ENCODE assay signal across 8 cellular contexts in the genomic region with DNA sequence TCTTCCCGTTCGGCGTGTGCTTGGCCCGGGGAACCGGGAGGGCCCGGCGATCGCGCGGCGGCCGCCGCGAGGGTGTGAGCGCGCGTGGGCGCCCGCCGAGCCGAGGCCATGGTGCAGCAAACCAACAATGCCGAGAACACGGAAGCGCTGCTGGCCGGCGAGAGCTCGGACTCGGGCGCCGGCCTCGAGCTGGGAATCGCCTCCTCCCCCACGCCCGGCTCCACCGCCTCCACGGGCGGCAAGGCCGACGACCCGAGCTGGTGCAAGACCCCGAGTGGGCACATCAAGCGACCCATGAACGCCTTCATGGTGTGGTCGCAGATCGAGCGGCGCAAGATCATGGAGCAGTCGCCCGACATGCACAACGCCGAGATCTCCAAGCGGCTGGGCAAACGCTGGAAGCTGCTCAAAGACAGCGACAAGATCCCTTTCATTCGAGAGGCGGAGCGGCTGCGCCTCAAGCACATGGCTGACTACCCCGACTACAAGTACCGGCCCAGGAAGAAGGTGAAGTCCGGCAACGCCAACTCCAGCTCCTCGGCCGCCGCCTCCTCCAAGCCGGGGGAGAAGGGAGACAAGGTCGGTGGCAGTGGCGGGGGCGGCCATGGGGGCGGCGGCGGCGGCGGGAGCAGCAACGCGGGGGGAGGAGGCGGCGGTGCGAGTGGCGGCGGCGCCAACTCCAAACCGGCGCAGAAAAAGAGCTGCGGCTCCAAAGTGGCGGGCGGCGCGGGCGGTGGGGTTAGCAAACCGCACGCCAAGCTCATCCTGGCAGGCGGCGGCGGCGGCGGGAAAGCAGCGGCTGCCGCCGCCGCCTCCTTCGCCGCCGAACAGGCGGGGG. TPM values are rescaled to one million over a fixed set of nuclear protein-coding genes. Genes with fewer than 3 reads are reported as not detected.
A peak's percentile ranks its signal among the peaks of the same experiment; 100 is the strongest.
DNase-seq lines count a peak whose midpoint lies in the region; ATAC-seq and TF ChIP-seq lines count a peak whose summit lies in the region.

No MANE protein-coding gene starts in this region.

- peaks cover 61% of the 10 kb centered on the region for H4K20me1 ChIP-seq in Loucy (ENCODE audit: insufficient read depth, low read length, poor library complexity, severe bottlenecking)

- peaks cover 56% of the 10 kb centered on the region for H3K27me3 Mint-ChIP-seq in activated CD4-positive, alpha-beta memory T cell treated with anti-CD3 and anti-CD28 coated beads, Interleukin-2, amount 10 ng/mL, durations not matched to agents 7 days and 5 days

- DNase-seq in G401 (ENCODE audit: low spot score) (peak; percentile 74), epithelial cell of prostate (ENCODE audit: low read depth, low spot score) (no peak), midbrain (lab: John Stamatoyannopoulos, UW) (peak; percentile 67)
- DNase-seq in activated CD4-positive, alpha-beta memory T cell treated with anti-CD3 and anti-CD28 coated beads, Interleukin-2, amount 10 ng/mL, durations not matched to agents 7 days and 5 days = peak; percentile 39

- H3K4me2 ChIP-seq in Loucy (ENCODE audit: low read depth, low read length, poor library complexity, severe bottlenecking) = peak overlapping the region; percentile 36

- H3K27ac ChIP-seq in epithelial cell of prostate (peak overlapping the region; percentile 85), stomach smooth muscle (ENCODE audit: low read length) (peak overlapping the region; percentile 67)

- H3K9ac ChIP-seq in Loucy (ENCODE audit: low read depth, low read length, poor library complexity, severe bottlenecking) (peak overlapping the region; percentile 98), stomach smooth muscle (ENCODE audit: low read length in 2 of 2) (peak overlapping the region; percentile 60 to 68)

- POLR2A ChIA-PET in activated CD4-positive, alpha-beta memory T cell treated with anti-CD3 and anti-CD28 coated beads, Interleukin-2, amount 10 ng/mL, durations not matched to agents 7 days and 5 days (lab: Charles Lee) = no interaction called here

- peak overlapping the region; percentile 66 for H3K27ac Mint-ChIP-seq in activated CD4-positive, alpha-beta memory T cell treated with anti-CD3 and anti-CD28 coated beads, Interleukin-2, amount 10 ng/mL, durations not matched to agents 7 days and 5 days

- peaks cover 12% of the 10 kb centered on the region for H3K36me3 Mint-ChIP-seq in activated CD4-positive, alpha-beta memory T cell treated with anti-CD3 and anti-CD28 coated beads, Interleukin-2, amount 10 ng/mL, durations not matched to agents 7 days and 5 days (ENCODE audit: low read depth)

- H3F3A ChIP-seq in Loucy (ENCODE audit: low read depth) = peaks cover 9% of the 10 kb centered on the region; the same call in 1 of the 2 replicates

- peak; percentile 16 for ATAC-seq in GM21723 (IDR thresholded peaks at IDR 0.05; ENCODE audit: unreplicated experiment)
- ATAC-seq in HG03565 (IDR thresholded peaks at IDR 0.05; ENCODE audit: unreplicated experiment) = no peak

- H2AFZ ChIP-seq in Loucy (ENCODE audit: low read length) = no peak overlapping the region

- CTCF ChIA-PET in activated CD4-positive, alpha-beta memory T cell treated with anti-CD3 and anti-CD28 coated beads, Interleukin-2, amount 10 ng/mL, durations not matched to agents 7 days and 5 days (lab: Charles Lee) = no interaction called here

- H3K27me3 ChIP-seq in Loucy (ENCODE audit: insufficient read depth, low read length, poor library complexity, severe bottlenecking) (peaks cover 44% of the 10 kb centered on the region), stomach smooth muscle (ENCODE audit: control insufficient read depth in 1 of 2, insufficient read depth in 2 of 2, low read length in 2 of 2) (no peaks in the 10 kb centered on the region)

- H3K4me1 ChIP-seq in Loucy (ENCODE audit: insufficient read depth, low read length, poor library complexity, severe bottlenecking) (peaks cover 31% of the 10 kb centered on the region), stomach smooth muscle (ENCODE audit: control insufficient read depth, insufficient read depth, low read length) (peaks cover 6% of the 10 kb centered on the region)

- peaks cover 38% of the 10 kb centered on the region for H3K36me3 ChIP-seq in Loucy (ENCODE audit: insufficient read depth, low read length)
- no peaks in the 10 kb centered on the region for H3K36me3 ChIP-seq in stomach smooth muscle (ENCODE audit: control insufficient read depth in 2 of 2, insufficient read depth in 2 of 2, low read length in 2 of 2)

- H3K9me3 ChIP-seq in Loucy (ENCODE audit: insufficient read depth, low read depth, low read length) = no peaks in the 10 kb centered on the region
- H3K9me3 ChIP-seq in stomach smooth muscle (ENCODE audit: control insufficient read depth in 2 of 2, low read length in 2 of 2) = no peaks in the 10 kb centered on the region

- H3K4me3 ChIP-seq in Loucy (ENCODE audit: low read length, poor library complexity, severe bottlenecking) (peak overlapping the region; percentile 94), stomach smooth muscle (ENCODE audit: low read length in 2 of 2) (peak overlapping the region; percentile 91 to 92)

- H3K9me2 ChIP-seq in Loucy (replicated peaks; ENCODE audit: low read depth, low read length) = no peaks in the 10 kb centered on the region

- peaks cover 22% of the 10 kb centered on the region for H3K4me1 Mint-ChIP-seq in activated CD4-positive, alpha-beta memory T cell treated with anti-CD3 and anti-CD28 coated beads, Interleukin-2, amount 10 ng/mL, durations not matched to agents 7 days and 5 days

- TF ChIP-seq CTCF in Loucy (conservative IDR thresholded peaks at IDR 0.05; ENCODE audit: low read length) = no peak

- peaks cover 89% of the 10 kb centered on the region for H3K79me2 ChIP-seq in Loucy (ENCODE audit: insufficient read depth, low read length)

- no peaks in the 10 kb centered on the region for H3K9me3 Mint-ChIP-seq in activated CD4-positive, alpha-beta memory T cell treated with anti-CD3 and anti-CD28 coated beads, Interleukin-2, amount 10 ng/mL, durations not matched to agents 7 days and 5 days

- H3K4me3 Mint-ChIP-seq in activated CD4-positive, alpha-beta memory T cell treated with anti-CD3 and anti-CD28 coated beads, Interleukin-2, amount 10 ng/mL, durations not matched to agents 7 days and 5 days = peak overlapping the region; percentile 76

- in situ Hi-C loops in G401 (cut with HindIII; ENCODE audit: low sequenced_read_pairs) = no loop called here

RNA-seq across cellular contexts. Expression of gene SOX4, which starts 1.1 kb away (rescaled TPM):
- total RNA-seq in G401 (2014; rRNA removed; shearing (Covaris generic)) = 0.17 and 0.25 TPM in 2 replicates
- under 1 TPM; 0.20 TPM for total RNA-seq in activated CD4-positive, alpha-beta memory T cell treated with anti-CD3 and anti-CD28 coated beads, Interleukin-2, amount 10 ng/mL, durations not matched to agents 7 days and 5 days
